ENCODE assay signal across 10 cellular contexts in the genomic region with DNA sequence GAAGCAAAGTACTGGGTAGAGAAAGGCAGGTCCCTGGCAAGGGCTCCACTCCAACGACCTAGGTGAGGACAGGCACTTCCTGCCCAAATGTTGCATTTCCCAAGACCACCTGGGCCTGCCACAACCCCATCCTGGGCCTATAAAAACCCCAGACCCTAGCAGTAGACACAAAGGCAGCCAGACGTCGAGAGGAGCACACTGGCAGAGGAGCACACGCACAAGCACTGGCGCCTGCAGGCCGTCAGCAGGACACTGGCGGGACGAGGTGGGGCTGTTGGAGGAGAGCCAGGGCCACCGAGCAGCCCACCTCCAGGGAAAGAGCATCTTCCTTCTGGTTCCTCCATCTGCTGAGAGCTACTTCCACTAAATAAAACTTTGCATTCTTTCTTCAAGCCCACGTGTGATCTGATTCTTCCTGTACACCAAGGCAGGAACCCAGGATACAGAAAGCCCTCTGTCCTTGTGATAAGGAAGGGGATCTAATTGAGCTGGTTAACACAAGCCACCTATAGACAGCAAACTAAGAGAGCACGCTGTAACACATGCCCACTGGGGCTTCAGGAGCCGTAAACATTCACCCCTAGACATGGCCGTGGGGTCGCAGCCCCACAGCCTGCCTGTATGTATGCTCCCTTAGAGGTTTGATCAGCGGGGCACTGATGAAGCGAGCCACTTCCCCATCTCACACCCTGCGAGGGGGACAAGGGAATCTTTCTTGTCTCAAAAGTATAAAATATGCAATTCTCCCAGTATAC.
A peak's percentile ranks its signal among the peaks of the same experiment; 100 is the strongest.
DNase-seq lines count a peak whose midpoint lies in the region; ATAC-seq, FAIRE-seq and TF ChIP-seq lines count a peak whose summit lies in the region.
"Had no signal": no experiment of that assay in that cellular context is flagged by ENCODE, and none has a peak within 500 bp of the region (broad histone marks: within the 10 kb centered on the region; RNA-seq: fewer than 3 reads in every experiment).

No MANE protein-coding gene starts in this region.

- TF ChIP-seq CTCF in osteoblast (IDR thresholded peaks at IDR 0.05; ENCODE audit: extremely low read depth, low read depth, low read length), result no peak
- TF ChIP-seq CTCF in lower leg skin (IDR thresholded peaks at IDR 0.05), result no peak

- ATAC-seq in HG03460 (IDR thresholded peaks at IDR 0.05; ENCODE audit: unreplicated experiment), result no peak

- H3K36me3 ChIP-seq in KOPT-K1 (ENCODE audit: insufficient read depth, low read length) (no peaks in the 10 kb centered on the region), osteoblast (ENCODE audit: insufficient read depth, low read length) (no peaks in the 10 kb centered on the region)

- no peak overlapping the region for H2AFZ ChIP-seq in osteoblast (ENCODE audit: low read length)

- TF ChIP-seq POLR2A in GM12891 (IDR thresholded peaks at IDR 0.05; ENCODE audit: low read depth, low read length) (no peak), lower leg skin (IDR thresholded peaks at IDR 0.05) (no peak)

- H3K27me3 Mint-ChIP-seq in activated naive CD4-positive, alpha-beta T cell treated with anti-CD3 and anti-CD28 coated beads, Interleukin-2, amount 10 ng/mL, durations not matched to agents 7 days and 5 days, result no peaks in the 10 kb centered on the region

- H3K4me2 ChIP-seq in osteoblast (ENCODE audit: insufficient read depth, low read length), result peak overlapping the region; percentile 24

- H3K4me3 ChIP-seq in osteoblast (ENCODE audit: insufficient read depth, low read length), result no peak overlapping the region
- no peak overlapping the region for H3K4me3 ChIP-seq in lower leg skin (ENCODE audit: low read depth, poor library complexity, severe bottlenecking)

- peaks cover 27% of the 10 kb centered on the region for H3K4me1 ChIP-seq in osteoblast (ENCODE audit: insufficient read depth, low read length)

- DNase-seq in GM12891 (ENCODE audit: insufficient read length, low spot score), result no peak
- peak; percentile 31 for DNase-seq in activated naive CD4-positive, alpha-beta T cell treated with anti-CD3 and anti-CD28 coated beads, Interleukin-2, amount 10 ng/mL, durations not matched to agents 7 days and 5 days
- DNase-seq in osteoblast (ENCODE audit: insufficient read length, low spot score, missing footprints), result no peak
- DNase-seq in NCI-H446 treated with DMSO at 0.1 percent for 48 hours (lab: John Stamatoyannopoulos, UW), result no peak
- no peak for DNase-seq in kidney glomerular epithelial cell (lab: John Stamatoyannopoulos, UW)
- no peak for DNase-seq in lower leg skin (ENCODE audit: low spot score in 2 of 2)
- DNase-seq: GOT3, RPMI8226 had no signal

- H3K9me3 ChIP-seq in KOPT-K1 (ENCODE audit: insufficient read depth, low read length, poor library complexity, severe bottlenecking) (no peaks in the 10 kb centered on the region), osteoblast (ENCODE audit: low read depth, low read length) (no peaks in the 10 kb centered on the region)

- CTCF ChIA-PET in activated naive CD4-positive, alpha-beta T cell treated with anti-CD3 and anti-CD28 coated beads, Interleukin-2, amount 10 ng/mL, durations not matched to agents 7 days and 5 days (lab: Charles Lee), result interaction anchor here (0.9 to 6.2 kb wide), 6 partner anchors 38 to 381 kb away, joined by 3 to 77 read pairs (median 5); a partner anchor contains a TSS

- peaks cover 11% of the 10 kb centered on the region for H3K36me3 Mint-ChIP-seq in activated naive CD4-positive, alpha-beta T cell treated with anti-CD3 and anti-CD28 coated beads, Interleukin-2, amount 10 ng/mL, durations not matched to agents 7 days and 5 days

- H3K27me3 ChIP-seq in osteoblast (ENCODE audit: insufficient read depth, low read length), result no peaks in the 10 kb centered on the region

- peak overlapping the region; percentile 89 for H3K27ac Mint-ChIP-seq in activated naive CD4-positive, alpha-beta T cell treated with anti-CD3 and anti-CD28 coated beads, Interleukin-2, amount 10 ng/mL, durations not matched to agents 7 days and 5 days

- H3K4me1 Mint-ChIP-seq in activated naive CD4-positive, alpha-beta T cell treated with anti-CD3 and anti-CD28 coated beads, Interleukin-2, amount 10 ng/mL, durations not matched to agents 7 days and 5 days, result peaks cover 59% of the 10 kb centered on the region

- peaks cover 16% of the 10 kb centered on the region for H4K20me1 ChIP-seq in osteoblast (ENCODE audit: insufficient read depth, low read length)

- 70 to 75% methylated on average over 16 to 17 of the region's 17 CpGs for WGBS in lower leg skin, 2 donors

- FAIRE-seq in GM12891 (lab: Jason Lieb, UNC), result peak; percentile 13

- H3K27ac ChIP-seq in KOPT-K1 (ENCODE audit: low read depth, low read length, poor library complexity, severe bottlenecking), result peak overlapping the region; percentile 38
- peak overlapping the region; percentile 30 for H3K27ac ChIP-seq in osteoblast (ENCODE audit: low read depth, low read length)

- H3K79me2 ChIP-seq in osteoblast (ENCODE audit: insufficient read depth, low read length), result peaks cover 58% of the 10 kb centered on the region

- peak overlapping the region; percentile 54 for H3K4me3 Mint-ChIP-seq in activated naive CD4-positive, alpha-beta T cell treated with anti-CD3 and anti-CD28 coated beads, Interleukin-2, amount 10 ng/mL, durations not matched to agents 7 days and 5 days

- no peaks in the 10 kb centered on the region for H3K9me3 Mint-ChIP-seq in activated naive CD4-positive, alpha-beta T cell treated with anti-CD3 and anti-CD28 coated beads, Interleukin-2, amount 10 ng/mL, durations not matched to agents 7 days and 5 days

- intact Hi-C loops in lower leg skin (cut with DNase I; ENCODE audit: low total_unique reads), result no loop called here

TF ChIP-seq in GM12891, 5 proteins besides CTCF, POLR2A, EP300 and RAD21:
- TF ChIP-seq PAX5 (IDR thresholded peaks at IDR 0.05; ENCODE audit: insufficient read depth, low read length, severe bottlenecking) (no peak), POLR2AphosphoS5 (IDR thresholded peaks at IDR 0.05; ENCODE audit: low read depth, low read length) (no peak), POU2F2 (IDR thresholded peaks at IDR 0.05; ENCODE audit: low read depth, low read length) (no peak), SPI1 (IDR thresholded peaks at IDR 0.05; ENCODE audit: low read depth, low read length) (no peak), TAF1 (IDR thresholded peaks at IDR 0.05; ENCODE audit: low read depth, low read length) (no peak)
TF ChIP-seq in GM12891: peak in this region for 0.
